15 cellular contexts compared by ENCODE assay signal in genomic region chr1:43930949-43931275, GRCh38.
"Had no signal": no experiment of that assay in that cellular context is flagged by ENCODE, and none has a peak within 500 bp of the region (broad histone marks: within the 10 kb centered on the region; RNA-seq: fewer than 3 reads in every experiment).

No MANE protein-coding gene starts in this region.

- H3K9me3 Mint-ChIP-seq: activated naive CD8-positive, alpha-beta T cell treated with anti-CD3 and anti-CD28 coated beads for 36 hours; activated T-helper 1 cell treated with anti-CD3 and anti-CD28 coated beads, Interleukin-12 subunit alpha, Interleukin-12 subunit beta, Interleukin-2, Interleukin-4 antibody, amounts not matched to agents 30 ng/mL and 10 ng/mL and 1 ng/mL, durations not matched to agents 14 hours and 24 hours and 36 hours; stimulated activated naive B cell treated with anti-CD40 and anti-IgM and Interleukin-4, amounts not matched to agents 10 μg/mL and 1 μg/mL and 100 μg/mL, for 72 hours had no signal

- H3K27me3 ChIP-seq: body of pancreas, thyroid gland had no signal

- H3K36me3 ChIP-seq: neutrophil, thyroid gland had no signal

- H3K27ac Mint-ChIP-seq: activated naive CD8-positive, alpha-beta T cell treated with anti-CD3 and anti-CD28 coated beads for 36 hours; activated T-helper 1 cell treated with anti-CD3 and anti-CD28 coated beads, Interleukin-12 subunit alpha, Interleukin-12 subunit beta, Interleukin-2, Interleukin-4 antibody, amounts not matched to agents 30 ng/mL and 10 ng/mL and 1 ng/mL, durations not matched to agents 14 hours and 24 hours and 36 hours; stimulated activated naive B cell treated with anti-CD40 and anti-IgM and Interleukin-4, amounts not matched to agents 10 μg/mL and 1 μg/mL and 100 μg/mL, for 72 hours had no signal

- H3K27ac ChIP-seq: body of pancreas, coronary artery, gastroesophageal sphincter, heart right ventricle, lower lobe of right lung, neutrophil, thyroid gland had no signal

- H3K4me3 ChIP-seq: body of pancreas, coronary artery, gastroesophageal sphincter, heart right ventricle, lower lobe of right lung, thyroid gland had no signal

- ATAC-seq: body of pancreas, gastroesophageal sphincter, heart right ventricle, lower lobe of right lung had no signal

- DNase-seq: activated CD4-positive, CD25-positive, alpha-beta regulatory T cell treated with anti-CD3 and anti-CD28 coated beads, Interleukin-2, amount 50 U/mL, for 72 hours; activated naive CD8-positive, alpha-beta T cell treated with anti-CD3 and anti-CD28 coated beads for 36 hours; amygdala; central memory CD4-positive, alpha-beta T cell; effector CD8-positive, alpha-beta T cell; heart right ventricle; lower lobe of right lung; retina; stimulated activated naive B cell treated with anti-CD40 and anti-IgM and Interleukin-4, amounts not matched to agents 10 μg/mL and 1 μg/mL and 100 μg/mL, for 72 hours had no signal

- H3K36me3 Mint-ChIP-seq: activated naive CD8-positive, alpha-beta T cell treated with anti-CD3 and anti-CD28 coated beads for 36 hours had no signal

- H3K4me3 Mint-ChIP-seq: activated naive CD8-positive, alpha-beta T cell treated with anti-CD3 and anti-CD28 coated beads for 36 hours; activated T-helper 1 cell treated with anti-CD3 and anti-CD28 coated beads, Interleukin-12 subunit alpha, Interleukin-12 subunit beta, Interleukin-2, Interleukin-4 antibody, amounts not matched to agents 30 ng/mL and 10 ng/mL and 1 ng/mL, durations not matched to agents 14 hours and 24 hours and 36 hours; stimulated activated naive B cell treated with anti-CD40 and anti-IgM and Interleukin-4, amounts not matched to agents 10 μg/mL and 1 μg/mL and 100 μg/mL, for 72 hours had no signal

- H3K9me3 ChIP-seq: body of pancreas, gastroesophageal sphincter, heart right ventricle, lower lobe of right lung, neutrophil, thyroid gland had no signal
